ENCODE assay signal across 14 cellular contexts in genomic region chr21:38401527-38401926, GRCh38.
DNase-seq lines count a peak whose midpoint lies in the region; ATAC-seq and TF ChIP-seq lines count a peak whose summit lies in the region.
"Had no signal": no experiment of that assay in that cellular context is flagged by ENCODE, and none has a peak within 500 bp of the region (broad histone marks: within the 10 kb centered on the region; RNA-seq: fewer than 3 reads in every experiment).

No MANE protein-coding gene starts in this region.

- H3K9ac ChIP-seq in BLaER1, result peak overlapping the region; percentile 42

- no peaks in the 10 kb centered on the region for H3K9me3 Mint-ChIP-seq in GM23338
- no peaks in the 10 kb centered on the region for H3K9me3 Mint-ChIP-seq in natural killer cell treated with Interleukin-12 subunit alpha and Interleukin-12 subunit beta and Interleukin-15 and Interleukin-18, amount 100 ng/mL, for 72 hours
- H3K9me3 Mint-ChIP-seq: CD8-positive, alpha-beta T cell had no signal

- H3K4me1 Mint-ChIP-seq in GM23338, result peaks cover 20% of the 10 kb centered on the region
- H3K4me1 Mint-ChIP-seq in natural killer cell treated with Interleukin-12 subunit alpha and Interleukin-12 subunit beta and Interleukin-15 and Interleukin-18, amount 100 ng/mL, for 72 hours (ENCODE audit: low read depth in 2 of 2), result no peaks in the 10 kb centered on the region

- peak overlapping the region; percentile 77 for H3K4me2 ChIP-seq in BLaER1
- H3K4me2 ChIP-seq in GM23338, result no peak overlapping the region

- DNase-seq in GM23338 (ENCODE audit: low spot score) (no peak), foreskin keratinocyte (no peak), UCSD-AML1 (lab: John Stamatoyannopoulos, UW; ENCODE audit: unreplicated experiment) (no peak)
- DNase-seq in stimulated activated CD4-positive, alpha-beta T cell treated with anti-CD3 and anti-CD28 coated beads, Interleukin-15, amount 100 ng/mL, for 24 hours, result no peak
- no peak for DNase-seq in natural killer cell treated with Interleukin-12 subunit alpha and Interleukin-12 subunit beta and Interleukin-15 and Interleukin-18, amount 100 ng/mL, for 72 hours (ENCODE audit: low spot score)
- DNase-seq: Calu3; CD8-positive, alpha-beta T cell; DMS79 treated with DMSO at 0.1 percent for 48 hours; GF-D8; HCEC 1CT; IMR-90 had no signal

- H3K27ac Mint-ChIP-seq in GM23338, result no peak overlapping the region
- no peak overlapping the region for H3K27ac Mint-ChIP-seq in natural killer cell treated with Interleukin-12 subunit alpha and Interleukin-12 subunit beta and Interleukin-15 and Interleukin-18, amount 100 ng/mL, for 72 hours
- H3K27ac Mint-ChIP-seq: CD8-positive, alpha-beta T cell had no signal

- H3K4me3 ChIP-seq in BLaER1 (no peak overlapping the region), GM23338 (no peak overlapping the region), neutrophil (ENCODE audit: low read depth in 1 of 2, low read length in 1 of 2) (no peak overlapping the region)
- H3K4me3 ChIP-seq: K562 had no signal

- H3K27ac ChIP-seq in BLaER1 (peak overlapping the region; percentile 89), GM23338 (ENCODE audit: low read depth) (no peak overlapping the region), foreskin keratinocyte (peak overlapping the region; percentile 92), neutrophil (peak overlapping the region; percentile 23)

- H3K27me3 Mint-ChIP-seq in GM23338 (ENCODE audit: insufficient read depth, low read depth, poor library complexity), result peaks cover 7% of the 10 kb centered on the region
- peaks cover 5 to 27% of the 10 kb centered on the region in 2 donors for H3K27me3 Mint-ChIP-seq in natural killer cell treated with Interleukin-12 subunit alpha and Interleukin-12 subunit beta and Interleukin-15 and Interleukin-18, amount 100 ng/mL, for 72 hours

- TF ChIP-seq CTCF in GM23338 (conservative IDR thresholded peaks at IDR 0.05; ENCODE audit: low read depth in 2 of 2) (no peak), foreskin keratinocyte (conservative IDR thresholded peaks at IDR 0.05) (no peak), neutrophil (IDR thresholded peaks at IDR 0.05) (no peak)

- H3K36me3 Mint-ChIP-seq in GM23338 (ENCODE audit: low read depth), result no peaks in the 10 kb centered on the region
- H3K36me3 Mint-ChIP-seq in natural killer cell treated with Interleukin-12 subunit alpha and Interleukin-12 subunit beta and Interleukin-15 and Interleukin-18, amount 100 ng/mL, for 72 hours, result no peaks in the 10 kb centered on the region
- H3K36me3 Mint-ChIP-seq: CD8-positive, alpha-beta T cell had no signal

- no peaks in the 10 kb centered on the region for H3K79me2 ChIP-seq in GM23338 (replicated peaks; ENCODE audit: insufficient read depth)

- H3K4me3 Mint-ChIP-seq in GM23338, result no peak overlapping the region
- no peak overlapping the region for H3K4me3 Mint-ChIP-seq in natural killer cell treated with Interleukin-12 subunit alpha and Interleukin-12 subunit beta and Interleukin-15 and Interleukin-18, amount 100 ng/mL, for 72 hours
- H3K4me3 Mint-ChIP-seq: CD8-positive, alpha-beta T cell had no signal

- H3K9me3 ChIP-seq in BLaER1 (peaks cover 4% of the 10 kb centered on the region; the same call in 1 of the 2 replicates), neutrophil (no peaks in the 10 kb centered on the region)

- no peaks in the 10 kb centered on the region for H3K27me3 ChIP-seq in BLaER1
- no peaks in the 10 kb centered on the region for H3K27me3 ChIP-seq in GM23338 (ENCODE audit: insufficient read depth)
- H3K27me3 ChIP-seq in foreskin keratinocyte, result peaks cover 1% of the 10 kb centered on the region
- no peaks in the 10 kb centered on the region for H3K27me3 ChIP-seq in neutrophil

- H3K9me2 ChIP-seq in GM23338 (ENCODE audit: insufficient read depth), result no peaks in the 10 kb centered on the region; the same call in 1 of the 2 replicates

- no peaks in the 10 kb centered on the region for H4K20me1 ChIP-seq in BLaER1
- H4K20me1 ChIP-seq in GM23338 (replicated peaks; ENCODE audit: insufficient read depth), result no peaks in the 10 kb centered on the region

- H3K4me1 ChIP-seq in BLaER1 (peaks cover 82% of the 10 kb centered on the region), GM23338 (ENCODE audit: insufficient read depth) (peaks cover 11% of the 10 kb centered on the region; the same call in 1 of the 2 replicates), foreskin keratinocyte (peaks cover 7% of the 10 kb centered on the region), neutrophil (ENCODE audit: control insufficient read depth in 1 of 2, insufficient read depth in 1 of 2, low read depth in 1 of 2, low read length in 1 of 2) (peaks cover 24 to 40% of the 10 kb centered on the region in 2 experiments)

- H3K36me3 ChIP-seq in BLaER1 (peaks cover 86% of the 10 kb centered on the region), GM23338 (ENCODE audit: insufficient read depth) (no peaks in the 10 kb centered on the region), neutrophil (peaks cover 15% of the 10 kb centered on the region)

- no peaks in the 10 kb centered on the region for H3F3A ChIP-seq in GM23338 (replicated peaks; ENCODE audit: low read depth)

- peak overlapping the region; percentile 57; the same call in 1 of the 2 replicates for H2AFZ ChIP-seq in GM23338

- no peak for ATAC-seq in GM23338
- no peak for ATAC-seq in foreskin keratinocyte
- no peak for ATAC-seq in natural killer cell treated with Interleukin-12 subunit alpha and Interleukin-12 subunit beta and Interleukin-15 and Interleukin-18, amount 100 ng/mL, for 72 hours
- ATAC-seq: CD8-positive, alpha-beta T cell; K562 had no signal

TF ChIP-seq in GM23338, 12 proteins besides CTCF, POLR2A, EP300 and RAD21 (continues in another document):
- no peak for TF ChIP-seq STAT1 (IDR thresholded peaks at IDR 0.05; ENCODE audit: unreplicated experiment)
- TF ChIP-seq ETS1 (IDR thresholded peaks at IDR 0.05), result no peak
- TF ChIP-seq EZH2phosphoT487 (IDR thresholded peaks at IDR 0.05; ENCODE audit: unreplicated experiment), result no peak
- no peak for TF ChIP-seq ZNF331 (CRISPR knock-in tag; IDR thresholded peaks at IDR 0.05; ENCODE audit: low read depth)
- no peak for TF ChIP-seq ZNF114 (CRISPR knock-in tag; IDR thresholded peaks at IDR 0.05)
